Comparison of ENCODE assay signal across 19 cellular contexts in genomic region chr16:12543700-12544476, GRCh38.
DNase-seq lines count a peak whose midpoint lies in the region; ATAC-seq and TF ChIP-seq lines count a peak whose summit lies in the region.
"Had no signal": no experiment of that assay in that cellular context is flagged by ENCODE, and none has a peak within 500 bp of the region (broad histone marks: within the 10 kb centered on the region; RNA-seq: fewer than 3 reads in every experiment).

No MANE protein-coding gene starts in this region.

- H3K27me3 Mint-ChIP-seq in activated B cell treated with CpG ODN at 0.5 μM for 24 hours = no peaks in the 10 kb centered on the region
- H3K27me3 Mint-ChIP-seq: activated naive CD8-positive, alpha-beta T cell treated with anti-CD3 and anti-CD28 coated beads, Interleukin-2, amount 50 U/mL, for 24 hours had no signal

- peaks cover 87% of the 10 kb centered on the region for H3K4me1 Mint-ChIP-seq in activated B cell treated with CpG ODN at 0.5 μM for 24 hours

- H3K9me3 ChIP-seq in right lobe of liver = no peaks in the 10 kb centered on the region
- no peaks in the 10 kb centered on the region for H3K9me3 ChIP-seq in upper lobe of right lung
- H3K9me3 ChIP-seq: BLaER1 treated with 17β-estradiol and CSF1 and Interleukin-3, amounts not matched to agents 10 nM and 100 nM; transverse colon had no signal

- CTCF ChIA-PET in activated B cell treated with CpG ODN at 0.5 μM for 24 hours (lab: Charles Lee) = no interaction called here

- H3K4me3 Mint-ChIP-seq in activated B cell treated with CpG ODN at 0.5 μM for 24 hours = peak overlapping the region; percentile 47
- H3K4me3 Mint-ChIP-seq: activated naive CD8-positive, alpha-beta T cell treated with anti-CD3 and anti-CD28 coated beads, Interleukin-2, amount 50 U/mL, for 24 hours; activated T-cell treated with anti-CD3 and anti-CD28 coated beads, Interleukin-2, amount 50 U/mL, for 4 hours had no signal

- POLR2A ChIA-PET in activated B cell treated with CpG ODN at 0.5 μM for 24 hours (lab: Charles Lee) = no interaction called here

- intact Hi-C loops in activated B cell treated with CpG ODN at 0.5 μM for 24 hours (cut with micrococcal nuclease) = loop anchor here (10.0 kb wide), 1 partner anchor 59 kb away; no protein-coding TSS in a partner anchor
- intact Hi-C loops in right lobe of liver (cut with DNase I) = no loop called here
- intact Hi-C loops in upper lobe of right lung (cut with DNase I) = no loop called here

- no peak for TF ChIP-seq CTCF in activated B cell treated with CpG ODN at 0.5 μM for 24 hours (IDR thresholded peaks at IDR 0.05)
- no peak for TF ChIP-seq CTCF in right lobe of liver (IDR thresholded peaks at IDR 0.05)
- TF ChIP-seq CTCF in upper lobe of right lung (IDR thresholded peaks at IDR 0.05) = no peak

- H3K27me3 ChIP-seq in right lobe of liver = no peaks in the 10 kb centered on the region
- H3K27me3 ChIP-seq in upper lobe of right lung = no peaks in the 10 kb centered on the region
- H3K27me3 ChIP-seq: transverse colon had no signal

- no peak overlapping the region for H3K4me3 ChIP-seq in right lobe of liver
- no peak overlapping the region for H3K4me3 ChIP-seq in upper lobe of right lung
- H3K4me3 ChIP-seq: BLaER1 treated with 17β-estradiol and CSF1 and Interleukin-3, amounts not matched to agents 10 nM and 100 nM; transverse colon had no signal

- DNase-seq in NOMO-1 (lab: John Stamatoyannopoulos, UW; ENCODE audit: unreplicated experiment in 2 of 2) (peak; percentile 4 to 13), NOMO-1 treated with dmso at 0.1 percent for 144 hours (lab: John Stamatoyannopoulos, UW; ENCODE audit: unreplicated experiment) (no peak), activated B cell treated with CpG ODN at 0.5 μM for 24 hours (no peak), right lobe of liver (no peak), upper lobe of right lung (no peak), NCI-H1694 treated with DMSO at 0.1 percent for 48 hours (lab: John Stamatoyannopoulos, UW) (no peak), T-helper 9 cell (no peak)
- DNase-seq: 8988T; activated naive CD8-positive, alpha-beta T cell treated with anti-CD3 and anti-CD28 coated beads, Interleukin-2, amount 50 U/mL, for 24 hours; activated T-cell treated with anti-CD3 and anti-CD28 coated beads, Interleukin-2, amount 50 U/mL, for 4 hours; caudate nucleus; effector memory CD4-positive, alpha-beta T cell; KBM-7; NCI-H1417 treated with DMSO at 0.1 percent for 48 hours; Right ventricle myocardium superior; stimulated activated naive CD4-positive, alpha-beta T cell; transverse colon had no signal

- ATAC-seq in activated B cell treated with CpG ODN at 0.5 μM for 24 hours (ENCODE audit: low read depth) (no peak), right lobe of liver (peak; percentile 23 to 64 (median 52)), upper lobe of right lung (peak; percentile 61), GM21381 (IDR thresholded peaks at IDR 0.05; ENCODE audit: unreplicated experiment) (no peak)
- ATAC-seq: activated naive CD8-positive, alpha-beta T cell treated with anti-CD3 and anti-CD28 coated beads, Interleukin-2, amount 50 U/mL, for 24 hours; activated T-cell treated with anti-CD3 and anti-CD28 coated beads, Interleukin-2, amount 50 U/mL, for 4 hours had no signal

- no peaks in the 10 kb centered on the region for H3K9me3 Mint-ChIP-seq in activated B cell treated with CpG ODN at 0.5 μM for 24 hours
- H3K9me3 Mint-ChIP-seq: activated naive CD8-positive, alpha-beta T cell treated with anti-CD3 and anti-CD28 coated beads, Interleukin-2, amount 50 U/mL, for 24 hours; activated T-cell treated with anti-CD3 and anti-CD28 coated beads, Interleukin-2, amount 50 U/mL, for 4 hours had no signal

- peak overlapping the region; percentile 75 for H3K27ac Mint-ChIP-seq in activated B cell treated with CpG ODN at 0.5 μM for 24 hours
- H3K27ac Mint-ChIP-seq: activated naive CD8-positive, alpha-beta T cell treated with anti-CD3 and anti-CD28 coated beads, Interleukin-2, amount 50 U/mL, for 24 hours had no signal

- H3K4me1 ChIP-seq in right lobe of liver (no peaks in the 10 kb centered on the region), upper lobe of right lung (no peaks in the 10 kb centered on the region)

- peaks cover 22% of the 10 kb centered on the region for H3K36me3 Mint-ChIP-seq in activated B cell treated with CpG ODN at 0.5 μM for 24 hours (ENCODE audit: low read depth)

- H3K36me3 ChIP-seq in right lobe of liver = no peaks in the 10 kb centered on the region
- H3K36me3 ChIP-seq in upper lobe of right lung = no peaks in the 10 kb centered on the region
- H3K36me3 ChIP-seq: transverse colon had no signal

- no peak for TF ChIP-seq POLR2A in right lobe of liver (IDR thresholded peaks at IDR 0.05)

- H3K27ac ChIP-seq in right lobe of liver (no peak overlapping the region), upper lobe of right lung (no peak overlapping the region)
- H3K27ac ChIP-seq: BLaER1 treated with 17β-estradiol and CSF1 and Interleukin-3, amounts not matched to agents 10 nM and 100 nM; transverse colon had no signal

- 72% methylated on average over 11 of the region's 17 CpGs for WGBS in right lobe of liver (ENCODE audit: insufficient coverage, low coverage, low lambda C conversion rate, missing lambda C conversion rate)

Comparison
In these comparisons a context has a peak if more than half of its experiments do, and no peak if none do; other contexts are left out.
1. DNase-seq: peak in NOMO-1 (2 of 2); none in NOMO-1 treated with dmso at 0.1 percent for 144 hours (single experiment), activated B cell treated with CpG ODN at 0.5 μM for 24 hours (single experiment), right lobe of liver (0 of 3), upper lobe of right lung (single experiment), NCI-H1694 treated with DMSO at 0.1 percent for 48 hours (single experiment) and T-helper 9 cell (single experiment).
2. ATAC-seq: peak in right lobe of liver (4 of 4) and upper lobe of right lung (single experiment); none in activated B cell treated with CpG ODN at 0.5 μM for 24 hours (single experiment) and GM21381 (single experiment).